In genomic region chr5:71883745-71884103, GRCh38 we compare ENCODE assay signal across 20 cellular contexts.
DNase-seq lines count a peak whose midpoint lies in the region; ATAC-seq and TF ChIP-seq lines count a peak whose summit lies in the region.
"Had no signal": no experiment of that assay in that cellular context is flagged by ENCODE, and none has a peak within 500 bp of the region (broad histone marks: within the 10 kb centered on the region; RNA-seq: fewer than 3 reads in every experiment).

No MANE protein-coding gene starts in this region.

- no peaks in the 10 kb centered on the region for H4K20me1 ChIP-seq in osteoblast (ENCODE audit: insufficient read depth, low read length)

- H3K4me1 ChIP-seq in osteoblast (ENCODE audit: insufficient read depth, low read length): peaks cover 13% of the 10 kb centered on the region
- H3K4me1 ChIP-seq: pancreas had no signal

- no peaks in the 10 kb centered on the region for H3K36me3 ChIP-seq in osteoblast (ENCODE audit: insufficient read depth, low read length)
- H3K36me3 ChIP-seq: pancreas had no signal

- H3K27ac ChIP-seq in osteoblast (ENCODE audit: low read depth, low read length): no peak overlapping the region
- H3K27ac ChIP-seq: pancreas had no signal

- TF ChIP-seq CTCF in AG10803 (conservative IDR thresholded peaks at IDR 0.05; ENCODE audit: low read length) (no peak), fibroblast of the aortic adventitia (IDR thresholded peaks at IDR 0.05; ENCODE audit: insufficient read depth, low read length) (no peak), osteoblast (IDR thresholded peaks at IDR 0.05; ENCODE audit: extremely low read depth, low read depth, low read length) (no peak)

- DNase-seq in AG10803 (ENCODE audit: low read depth): peak; percentile 25
- peak; percentile 88 for DNase-seq in NCI-H69 (lab: John Stamatoyannopoulos, UW)
- peak; percentile 50 for DNase-seq in fibroblast of the aortic adventitia (ENCODE audit: low read depth)
- no peak for DNase-seq in osteoblast (ENCODE audit: insufficient read length, low spot score, missing footprints)
- DNase-seq in activated CD4-positive, CD25-positive, alpha-beta regulatory T cell treated with anti-CD3 and anti-CD28 coated beads, Interleukin-2, amount 50 U/mL, for 72 hours: no peak
- DNase-seq: activated CD4-positive, CD25-positive, alpha-beta regulatory T cell; activated CD8-positive, alpha-beta T cell treated with anti-CD3 and anti-CD28 coated beads for 36 hours; activated naive CD4-positive, alpha-beta T cell treated with anti-CD3 and anti-CD28 coated beads, Interleukin-2, amount 50 U/mL, for 16 hours; activated T-cell treated with anti-CD3 and anti-CD28 coated beads, Interleukin-2, amount 50 U/mL, for 4 hours; CD8-positive, alpha-beta T cell; DMS79; NCI-H1105; NCI-H2081 treated with DMSO at 0.1 percent for 48 hours; NCI-H446 treated with DMSO at 0.1 percent for 48 hours; pancreas; stimulated activated CD4-positive, alpha-beta T cell treated with anti-CD3 and anti-CD28 coated beads, Interleukin-4, amount 100 ng/mL, for 1 hour; stimulated activated naive CD8-positive, alpha-beta T cell treated with anti-CD3 and anti-CD28 coated beads, Interleukin-15, amount 100 ng/mL, for 72 hours had no signal

- no peak overlapping the region for H3K4me3 ChIP-seq in AG10803 (ENCODE audit: low read length)
- H3K4me3 ChIP-seq in fibroblast of the aortic adventitia (ENCODE audit: low read depth, low read length): no peak overlapping the region
- H3K4me3 ChIP-seq in osteoblast (ENCODE audit: insufficient read depth, low read length): no peak overlapping the region
- H3K4me3 ChIP-seq: pancreas had no signal

- H3K79me2 ChIP-seq in osteoblast (ENCODE audit: insufficient read depth, low read length): no peaks in the 10 kb centered on the region

- H3K9me3 ChIP-seq in osteoblast (ENCODE audit: low read depth, low read length): no peaks in the 10 kb centered on the region
- H3K9me3 ChIP-seq: pancreas had no signal

- ATAC-seq in GM19035 (IDR thresholded peaks at IDR 0.05; ENCODE audit: unreplicated experiment): no peak
- ATAC-seq in HG03442 (IDR thresholded peaks at IDR 0.05; ENCODE audit: unreplicated experiment): no peak
- no peak for ATAC-seq in GM19351 (IDR thresholded peaks at IDR 0.05; ENCODE audit: unreplicated experiment)
- ATAC-seq: activated CD8-positive, alpha-beta T cell treated with anti-CD3 and anti-CD28 coated beads for 36 hours; activated T-cell treated with anti-CD3 and anti-CD28 coated beads, Interleukin-2, amount 50 U/mL, for 4 hours; CD8-positive, alpha-beta T cell; pancreas; stimulated activated naive CD8-positive, alpha-beta T cell treated with anti-CD3 and anti-CD28 coated beads, Interleukin-15, amount 100 ng/mL, for 72 hours had no signal

- H2AFZ ChIP-seq in osteoblast (ENCODE audit: low read length): no peak overlapping the region

- peak overlapping the region; percentile 39 for H3K4me2 ChIP-seq in osteoblast (ENCODE audit: insufficient read depth, low read length)

- H3K27me3 ChIP-seq in osteoblast (ENCODE audit: insufficient read depth, low read length): no peaks in the 10 kb centered on the region
- H3K27me3 ChIP-seq: pancreas had no signal

Comparison
In these comparisons a context has a peak if more than half of its experiments do, and no peak if none do; other contexts are left out.
1. DNase-seq: peak in AG10803 (single experiment), NCI-H69 (single experiment) and fibroblast of the aortic adventitia (single experiment); none in osteoblast (single experiment) and activated CD4-positive, CD25-positive, alpha-beta regulatory T cell treated with anti-CD3 and anti-CD28 coated beads, Interleukin-2, amount 50 U/mL, for 72 hours (single experiment).